Comparison of ENCODE assay signal across 9 cellular contexts in genomic region chr17:74453665-74454196, GRCh38. TPM values are rescaled to one million over a fixed set of nuclear protein-coding genes. Genes with fewer than 3 reads are reported as not detected.
DNase-seq lines count a peak whose midpoint lies in the region; ATAC-seq, FAIRE-seq and TF ChIP-seq lines count a peak whose summit lies in the region.
"Had no signal": no experiment of that assay in that cellular context is flagged by ENCODE, and none has a peak within 500 bp of the region (broad histone marks: within the 10 kb centered on the region; RNA-seq: fewer than 3 reads in every experiment).

No MANE protein-coding gene starts in this region.

- no peak overlapping the region for H3K4me3 Mint-ChIP-seq in activated CD8-positive, alpha-beta T cell treated with anti-CD3 and anti-CD28 coated beads for 36 hours

- H3K9me3 Mint-ChIP-seq in activated CD8-positive, alpha-beta T cell treated with anti-CD3 and anti-CD28 coated beads for 36 hours = no peaks in the 10 kb centered on the region

- peak overlapping the region; percentile 15; the same call in 1 of the 2 replicates for H3K4me3 ChIP-seq in Jurkat, Clone E6-1 (ENCODE audit: low read length)
- peak overlapping the region; percentile 20 to 39 for H3K4me3 ChIP-seq in prostate gland

- H3K36me3 Mint-ChIP-seq in activated CD8-positive, alpha-beta T cell treated with anti-CD3 and anti-CD28 coated beads for 36 hours (ENCODE audit: low read depth) = no peaks in the 10 kb centered on the region

- peak; percentile 82 for ATAC-seq in GM19043 (IDR thresholded peaks at IDR 0.05; ENCODE audit: low read depth, unreplicated experiment)
- ATAC-seq in activated CD8-positive, alpha-beta T cell treated with anti-CD3 and anti-CD28 coated beads for 36 hours = peak; percentile 98

- peaks cover 15% of the 10 kb centered on the region for H3K4me1 ChIP-seq in prostate gland (replicated peaks)

- no peaks in the 10 kb centered on the region for H3K36me3 ChIP-seq in prostate gland

- H3K27me3 ChIP-seq in prostate gland (replicated peaks; ENCODE audit: insufficient read depth) = no peaks in the 10 kb centered on the region

- intact Hi-C loops in activated CD8-positive, alpha-beta T cell treated with anti-CD3 and anti-CD28 coated beads for 36 hours (cut with micrococcal nuclease) = no loop called here
- intact Hi-C loops in prostate gland (cut with DNase I) = loop anchor here (5.0 kb wide), 1 partner anchor 241 kb away; the partner anchor contains the start of gene TTYH2

- TF ChIP-seq CTCF in activated CD8-positive, alpha-beta T cell treated with anti-CD3 and anti-CD28 coated beads for 36 hours (IDR thresholded peaks at IDR 0.05) = no peak
- no peak for TF ChIP-seq CTCF in prostate gland (IDR thresholded peaks at IDR 0.05)

- CTCF ChIA-PET in activated CD8-positive, alpha-beta T cell treated with anti-CD3 and anti-CD28 coated beads for 36 hours (lab: Charles Lee) = interaction anchor here (0.6 to 11.1 kb wide), 12 partner anchors 9 to 293 kb away, joined by 3 to 133 read pairs (median 5); partner anchors contain the start of genes CD300LB and GPR142

- TF ChIP-seq POLR2A in prostate gland (IDR thresholded peaks at IDR 0.05) = no peak

- H3K27me3 Mint-ChIP-seq in activated CD8-positive, alpha-beta T cell treated with anti-CD3 and anti-CD28 coated beads for 36 hours = peaks cover 1% of the 10 kb centered on the region

- POLR2A ChIA-PET in activated CD8-positive, alpha-beta T cell treated with anti-CD3 and anti-CD28 coated beads for 36 hours (lab: Charles Lee) = no interaction called here

- H3K9me3 ChIP-seq in prostate gland = no peaks in the 10 kb centered on the region

- no peak for FAIRE-seq in frontal cortex (lab: Jason Lieb, UNC)
- FAIRE-seq: colon had no signal

- no peak overlapping the region for H3K27ac Mint-ChIP-seq in activated CD8-positive, alpha-beta T cell treated with anti-CD3 and anti-CD28 coated beads for 36 hours

- 7% methylated on average over 23 of the region's 43 CpGs for WGBS in prostate gland

- DNase-seq in AG08395 (ENCODE audit: low spot score) (peak; percentile 97), frontal cortex (ENCODE audit: low spot score in 2 of 2) (peak; percentile 89 to 96), prostate gland (ENCODE audit: low spot score) (no peak), NCI-H2107 (lab: John Stamatoyannopoulos, UW) (no peak)
- DNase-seq in Jurkat, Clone E6-1 (ENCODE audit: low read depth, low spot score) = no peak
- no peak for DNase-seq in activated CD8-positive, alpha-beta T cell treated with anti-CD3 and anti-CD28 coated beads for 36 hours
- no peak for DNase-seq in central memory CD4-positive, alpha-beta T cell

- H3K4me1 Mint-ChIP-seq in activated CD8-positive, alpha-beta T cell treated with anti-CD3 and anti-CD28 coated beads for 36 hours (ENCODE audit: low read depth) = peaks cover 7% of the 10 kb centered on the region

- peak overlapping the region; percentile 87 to 88 for H3K27ac ChIP-seq in prostate gland

RNA-seq across cellular contexts. Expression of gene CD300A, which starts 12.7 kb away (rescaled TPM):
- polyA plus RNA-seq in Jurkat, Clone E6-1 (2012; ENCODE audit: insufficient read depth, insufficient read length) = not detected
- total RNA-seq in activated CD8-positive, alpha-beta T cell treated with anti-CD3 and anti-CD28 coated beads for 36 hours = 1 to 10 TPM; 2.2 to 2.4 TPM
- total RNA-seq in frontal cortex (2.4 TPM), prostate gland (1 to 10 TPM; 2.1 to 4.1 TPM)

RNA-seq across cellular contexts. Expression of gene GPRC5C, which starts 21.8 kb away (rescaled TPM):
- 1.9 TPM for polyA plus RNA-seq in Jurkat, Clone E6-1 (2012; ENCODE audit: insufficient read depth, insufficient read length)
- 1 to 10 TPM; 1.2 to 2.0 TPM for total RNA-seq in activated CD8-positive, alpha-beta T cell treated with anti-CD3 and anti-CD28 coated beads for 36 hours
- total RNA-seq in frontal cortex (5.3 TPM), prostate gland (100 to 1,000 TPM in 1 of 2 donors, 10 to 100 TPM in 1; 66.3 to 186 TPM)

Comparison
In these comparisons a context has a peak if more than half of its experiments do, and no peak if none do; other contexts are left out.
1. DNase-seq: peak in AG08395 (single experiment) and frontal cortex (2 of 2); none in Jurkat, Clone E6-1 (single experiment), activated CD8-positive, alpha-beta T cell treated with anti-CD3 and anti-CD28 coated beads for 36 hours (single experiment), prostate gland (single experiment), central memory CD4-positive, alpha-beta T cell (single experiment) and NCI-H2107 (single experiment).
2. RNA of gene GPRC5C, which starts 21.8 kb away (total RNA-seq): 66.3 to 186 TPM in prostate gland; 5.3 TPM in frontal cortex (single experiment) and 1.2 to 2.0 TPM in activated CD8-positive, alpha-beta T cell treated with anti-CD3 and anti-CD28 coated beads for 36 hours; every median in the first group is over 10 times any median in the second.